In the genomic region with DNA sequence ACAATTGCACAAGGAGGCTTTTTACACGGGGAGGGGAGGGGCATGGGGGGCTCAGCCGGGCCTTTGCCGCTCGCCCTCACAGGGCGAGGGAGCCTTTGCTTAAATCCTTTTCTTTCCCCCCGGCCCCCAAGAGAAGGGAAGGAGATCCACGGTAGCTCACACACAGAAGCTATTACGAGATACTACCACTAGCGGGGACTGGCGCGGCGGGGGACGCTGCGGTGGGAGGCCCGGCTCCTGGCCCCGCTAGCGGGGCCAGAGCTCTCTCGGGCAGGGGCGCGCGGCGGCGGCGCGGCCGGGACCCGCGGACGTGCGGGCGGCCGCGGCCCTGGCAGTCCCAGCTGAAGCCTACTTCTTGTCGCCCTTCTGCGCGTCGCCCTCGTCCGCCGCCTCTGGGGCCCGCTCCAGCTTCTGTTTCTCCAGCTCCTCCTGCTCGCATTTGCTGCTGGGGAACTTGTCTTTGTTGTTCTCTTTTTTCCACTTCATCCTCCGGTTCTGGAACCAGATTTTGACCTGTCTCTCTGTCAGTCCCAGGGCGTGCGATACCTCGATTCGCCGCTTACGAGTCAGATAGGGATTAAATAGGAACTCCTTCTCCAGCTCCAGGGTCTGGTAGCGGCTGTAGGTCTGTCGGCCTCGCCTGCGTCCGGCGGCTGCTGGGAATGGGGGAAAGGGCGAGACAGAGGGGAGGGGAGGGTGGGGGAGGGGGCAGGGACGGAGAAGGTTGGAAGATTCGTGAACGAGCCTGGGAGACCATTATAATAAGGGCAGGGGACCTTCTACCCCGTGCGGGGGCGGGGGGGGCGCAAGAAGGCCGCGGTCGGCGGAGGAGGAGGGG, we compare ENCODE assay signal across 8 cellular contexts. TPM values are rescaled to one million over a fixed set of nuclear protein-coding genes. Genes with fewer than 3 reads are reported as not detected.
DNase-seq lines count a peak whose midpoint lies in the region; ATAC-seq, FAIRE-seq and TF ChIP-seq lines count a peak whose summit lies in the region.

No MANE protein-coding gene starts in this region.

- no peaks in the 10 kb centered on the region for H3K9me3 ChIP-seq in keratinocyte (ENCODE audit: control insufficient read depth, low read depth, low read length)

- H3K27ac Mint-ChIP-seq in activated naive CD8-positive, alpha-beta T cell = no peak overlapping the region
- peak overlapping the region; percentile 81 for H3K27ac Mint-ChIP-seq in stimulated activated naive B cell treated with anti-CD40 and anti-IgM and Interleukin-4, amounts not matched to agents 10 μg/mL and 1 μg/mL and 100 μg/mL, for 72 hours

- FAIRE-seq in keratinocyte (lab: Jason Lieb, UNC) = no peak
- FAIRE-seq in D721Med (lab: Jason Lieb, UNC) = no peak

- H3K27ac ChIP-seq in keratinocyte (ENCODE audit: control insufficient read depth, insufficient read depth, low read length) = no peak overlapping the region

- no peaks in the 10 kb centered on the region for H3K36me3 ChIP-seq in keratinocyte (ENCODE audit: control insufficient read depth in 2 of 2, extremely low read depth in 1 of 2, insufficient read depth in 2 of 2, low read length in 2 of 2)

- H4K20me1 ChIP-seq in keratinocyte (ENCODE audit: control insufficient read depth, extremely low read depth, insufficient read depth, low read length) = no peaks in the 10 kb centered on the region

- peak; percentile 43 to 59 for ATAC-seq in stimulated activated naive B cell treated with anti-CD40 and anti-IgM and Interleukin-4, amounts not matched to agents 10 μg/mL and 1 μg/mL and 100 μg/mL, for 72 hours (replicated peaks)
- no peak for ATAC-seq in GM21390 (IDR thresholded peaks at IDR 0.05; ENCODE audit: unreplicated experiment)

- peak overlapping the region; percentile 87 for H3K4me3 Mint-ChIP-seq in activated naive CD8-positive, alpha-beta T cell
- peak overlapping the region; percentile 84 to 93 for H3K4me3 Mint-ChIP-seq in stimulated activated naive B cell treated with anti-CD40 and anti-IgM and Interleukin-4, amounts not matched to agents 10 μg/mL and 1 μg/mL and 100 μg/mL, for 72 hours

- TF ChIP-seq CTCF in keratinocyte (optimal IDR thresholded peaks at IDR 0.05 in 1 of 3, IDR thresholded peaks at IDR 0.05 in 1 of 3, conservative IDR thresholded peaks at IDR 0.05 in 1 of 3; ENCODE audit: extremely low read depth in 1 of 3, insufficient read depth in 2 of 3, low read length in 3 of 3) (peak; percentile 7 to 38 (median 34)), D721Med (IDR thresholded peaks at IDR 0.05; ENCODE audit: insufficient read depth, missing control alignments) (no peak)

- no peaks in the 10 kb centered on the region for H3K9me3 Mint-ChIP-seq in activated naive CD8-positive, alpha-beta T cell (ENCODE audit: low read depth)
- no peaks in the 10 kb centered on the region for H3K9me3 Mint-ChIP-seq in stimulated activated naive B cell treated with anti-CD40 and anti-IgM and Interleukin-4, amounts not matched to agents 10 μg/mL and 1 μg/mL and 100 μg/mL, for 72 hours

- peak; percentile 82 for DNase-seq in activated effector memory CD4-positive, alpha-beta T cell treated with anti-CD3 and anti-CD28 coated beads, Interleukin-2, amount 50 U/mL, for 16 hours
- DNase-seq in activated effector memory CD4-positive, alpha-beta T cell treated with Interleukin-2 at 50 U/mL for 16 hours = no peak
- peak; percentile 49 for DNase-seq in NCI-H526 treated with DMSO at 0.1 percent for 48 hours (lab: John Stamatoyannopoulos, UW)
- no peak for DNase-seq in keratinocyte (ENCODE audit: low read depth, low spot score)
- DNase-seq in stimulated activated naive B cell treated with anti-CD40 and anti-IgM and Interleukin-4, amounts not matched to agents 10 μg/mL and 1 μg/mL and 100 μg/mL, for 72 hours = peak; percentile 25
- DNase-seq in D721Med (ENCODE audit: insufficient read length, low spot score) = no peak

- H2AFZ ChIP-seq in keratinocyte (ENCODE audit: control insufficient read depth, low read length) = peak overlapping the region; percentile 39

- no peaks in the 10 kb centered on the region for H3K79me2 ChIP-seq in keratinocyte (ENCODE audit: control insufficient read depth, insufficient read depth, low read length)

- H3K9me1 ChIP-seq in keratinocyte (ENCODE audit: control insufficient read depth, extremely low read depth, insufficient read depth, low read length) = peaks cover 2% of the 10 kb centered on the region

- peaks cover 8% of the 10 kb centered on the region for H3K4me1 ChIP-seq in keratinocyte (ENCODE audit: control insufficient read depth, extremely low read depth, insufficient read depth, low read length)

- peaks cover 91% of the 10 kb centered on the region for H3K27me3 ChIP-seq in keratinocyte (ENCODE audit: control insufficient read depth, extremely low read depth, insufficient read depth, low read length)

- H3K36me3 Mint-ChIP-seq in activated naive CD8-positive, alpha-beta T cell = no peaks in the 10 kb centered on the region
- peaks cover 2 to 7% of the 10 kb centered on the region in 2 donors for H3K36me3 Mint-ChIP-seq in stimulated activated naive B cell treated with anti-CD40 and anti-IgM and Interleukin-4, amounts not matched to agents 10 μg/mL and 1 μg/mL and 100 μg/mL, for 72 hours

- peak overlapping the region in 2 of 3 experiments; percentile 20 to 36 for H3K4me3 ChIP-seq in keratinocyte (ENCODE audit: control insufficient read depth in 2 of 3, extremely low read depth in 1 of 3, insufficient read depth in 2 of 3, low read depth in 1 of 3, low read length in 3 of 3)

- peaks cover 42% of the 10 kb centered on the region for H3K4me1 Mint-ChIP-seq in activated naive CD8-positive, alpha-beta T cell (ENCODE audit: low read depth)
- peaks cover 30 to 61% of the 10 kb centered on the region in 2 donors for H3K4me1 Mint-ChIP-seq in stimulated activated naive B cell treated with anti-CD40 and anti-IgM and Interleukin-4, amounts not matched to agents 10 μg/mL and 1 μg/mL and 100 μg/mL, for 72 hours

- peaks cover 44% of the 10 kb centered on the region for H3K27me3 Mint-ChIP-seq in activated naive CD8-positive, alpha-beta T cell
- H3K27me3 Mint-ChIP-seq in stimulated activated naive B cell treated with anti-CD40 and anti-IgM and Interleukin-4, amounts not matched to agents 10 μg/mL and 1 μg/mL and 100 μg/mL, for 72 hours = peaks cover 73 to 96% of the 10 kb centered on the region in 2 donors

- dilution Hi-C loops in keratinocyte (cut with MboI; ENCODE audit: extremely low pct_ligation_motif_present, low sequenced_read_pairs) = no loop called here

- H3K4me2 ChIP-seq in keratinocyte (ENCODE audit: control insufficient read depth, extremely low read depth, insufficient read depth, low read depth, low read length) = peak overlapping the region; percentile 71

- H3K9ac ChIP-seq in keratinocyte (ENCODE audit: control insufficient read depth, extremely low read depth, insufficient read depth, low read length) = no peak overlapping the region

RNA-seq across cellular contexts. Expression of a gene that starts 2.0 kb away (rescaled TPM):
- polyA plus RNA-seq in keratinocyte = not detected in 3 replicates
- not detected for polyA plus RNA-seq in keratinocyte (2011; ENCODE audit: low read depth)
- polyA plus RNA-seq in keratinocyte (2011; cell fraction: cytosol; rRNA removed) = not detected in 2 replicates
- polyA plus RNA-seq in keratinocyte (2011; cell fraction: nucleus; rRNA removed) = not detected in 2 replicates
- polyA plus RNA-seq in keratinocyte (2012; ENCODE audit: low replicate concordance) = not detected in 2 replicates
- polyA minus RNA-seq in keratinocyte = not detected in 3 replicates
- not detected for polyA minus RNA-seq in keratinocyte (2011; cell fraction: cytosol; rRNA and poly(A)+ RNA removed)
- polyA minus RNA-seq in keratinocyte (2011; cell fraction: nucleus; rRNA and poly(A)+ RNA removed) = not detected in 2 replicates

RNA-seq across cellular contexts. Expression of a gene that starts 2.3 kb away (rescaled TPM):
- polyA plus RNA-seq in keratinocyte = 0.68 to 1.2 TPM (median 1.0 TPM) in 3 replicates
- 0.74 TPM for polyA plus RNA-seq in keratinocyte (2011; ENCODE audit: low read depth)
- 1.3 TPM in 2 replicates for polyA plus RNA-seq in keratinocyte (2011; cell fraction: cytosol; rRNA removed)
- 0.47 and 0.53 TPM in 2 replicates for polyA plus RNA-seq in keratinocyte (2011; cell fraction: nucleus; rRNA removed)
- polyA plus RNA-seq in keratinocyte (2012; ENCODE audit: low replicate concordance) = 0.47 and 2.1 TPM in 2 replicates
- polyA minus RNA-seq in keratinocyte = 0.32 to 0.33 TPM in 2 of 3 replicates, not detected in the other
- polyA minus RNA-seq in keratinocyte (2011; cell fraction: cytosol; rRNA and poly(A)+ RNA removed) = 2.3 TPM
- 0.53 TPM in 1 of 2 replicates, not detected in the other for polyA minus RNA-seq in keratinocyte (2011; cell fraction: nucleus; rRNA and poly(A)+ RNA removed)

RNA-seq across cellular contexts. Expression of a gene that starts 8.3 kb away (rescaled TPM):
- 0.62 to 0.77 TPM (median 0.68 TPM) in 3 replicates for polyA plus RNA-seq in keratinocyte
- polyA plus RNA-seq in keratinocyte (2011; ENCODE audit: low read depth) = not detected
- polyA plus RNA-seq in keratinocyte (2011; cell fraction: cytosol; rRNA removed) = 0.60 and 1.3 TPM in 2 replicates
- 0.99 and 1.5 TPM in 2 replicates for polyA plus RNA-seq in keratinocyte (2011; cell fraction: nucleus; rRNA removed)
- 0.10 and 0.93 TPM in 2 replicates for polyA plus RNA-seq in keratinocyte (2012; ENCODE audit: low replicate concordance)
- 0.45 to 2.5 TPM (median 0.46 TPM) in 3 replicates for polyA minus RNA-seq in keratinocyte
- 1.3 TPM for polyA minus RNA-seq in keratinocyte (2011; cell fraction: cytosol; rRNA and poly(A)+ RNA removed)
- polyA minus RNA-seq in keratinocyte (2011; cell fraction: nucleus; rRNA and poly(A)+ RNA removed) = not detected in 2 replicates

RNA-seq across cellular contexts. Expression of a gene that starts 13.1 kb away (rescaled TPM):
- 0.03 TPM in 1 of 3 replicates, not detected in the others for polyA plus RNA-seq in keratinocyte
- polyA plus RNA-seq in keratinocyte (2011; ENCODE audit: low read depth) = not detected
- not detected in 2 replicates for polyA plus RNA-seq in keratinocyte (2011; cell fraction: cytosol; rRNA removed)
- polyA plus RNA-seq in keratinocyte (2011; cell fraction: nucleus; rRNA removed) = 0.05 TPM in 1 of 2 replicates, not detected in the other
- polyA plus RNA-seq in keratinocyte (2012; ENCODE audit: low replicate concordance) = not detected in 2 replicates
- polyA minus RNA-seq in keratinocyte = not detected in 3 replicates
- not detected for polyA minus RNA-seq in keratinocyte (2011; cell fraction: cytosol; rRNA and poly(A)+ RNA removed)
- not detected in 2 replicates for polyA minus RNA-seq in keratinocyte (2011; cell fraction: nucleus; rRNA and poly(A)+ RNA removed)

RNA-seq across cellular contexts. Expression of a gene that starts 19.5 kb away (rescaled TPM):
- polyA plus RNA-seq in keratinocyte = 0.04 to 0.19 TPM in 2 of 3 replicates, not detected in the other
- polyA plus RNA-seq in keratinocyte (2011; ENCODE audit: low read depth) = not detected
- polyA plus RNA-seq in keratinocyte (2011; cell fraction: cytosol; rRNA removed) = 0.04 TPM in 2 replicates
- 0.10 and 0.16 TPM in 2 replicates for polyA plus RNA-seq in keratinocyte (2011; cell fraction: nucleus; rRNA removed)
- polyA plus RNA-seq in keratinocyte (2012; ENCODE audit: low replicate concordance) = 0.07 TPM in 1 of 2 replicates, not detected in the other
- polyA minus RNA-seq in keratinocyte = not detected in 3 replicates
- polyA minus RNA-seq in keratinocyte (2011; cell fraction: cytosol; rRNA and poly(A)+ RNA removed) = not detected
- polyA minus RNA-seq in keratinocyte (2011; cell fraction: nucleus; rRNA and poly(A)+ RNA removed) = not detected in 2 replicates

Comparison
In these comparisons a context has a peak if more than half of its experiments do, and no peak if none do; other contexts are left out.
1. DNase-seq: peak in activated effector memory CD4-positive, alpha-beta T cell treated with anti-CD3 and anti-CD28 coated beads, Interleukin-2, amount 50 U/mL, for 16 hours (single experiment), NCI-H526 treated with DMSO at 0.1 percent for 48 hours (single experiment) and stimulated activated naive B cell treated with anti-CD40 and anti-IgM and Interleukin-4, amounts not matched to agents 10 μg/mL and 1 μg/mL and 100 μg/mL, for 72 hours (single experiment); none in activated effector memory CD4-positive, alpha-beta T cell treated with Interleukin-2 at 50 U/mL for 16 hours (single experiment), keratinocyte (single experiment) and D721Med (single experiment).